In the genomic region with DNA sequence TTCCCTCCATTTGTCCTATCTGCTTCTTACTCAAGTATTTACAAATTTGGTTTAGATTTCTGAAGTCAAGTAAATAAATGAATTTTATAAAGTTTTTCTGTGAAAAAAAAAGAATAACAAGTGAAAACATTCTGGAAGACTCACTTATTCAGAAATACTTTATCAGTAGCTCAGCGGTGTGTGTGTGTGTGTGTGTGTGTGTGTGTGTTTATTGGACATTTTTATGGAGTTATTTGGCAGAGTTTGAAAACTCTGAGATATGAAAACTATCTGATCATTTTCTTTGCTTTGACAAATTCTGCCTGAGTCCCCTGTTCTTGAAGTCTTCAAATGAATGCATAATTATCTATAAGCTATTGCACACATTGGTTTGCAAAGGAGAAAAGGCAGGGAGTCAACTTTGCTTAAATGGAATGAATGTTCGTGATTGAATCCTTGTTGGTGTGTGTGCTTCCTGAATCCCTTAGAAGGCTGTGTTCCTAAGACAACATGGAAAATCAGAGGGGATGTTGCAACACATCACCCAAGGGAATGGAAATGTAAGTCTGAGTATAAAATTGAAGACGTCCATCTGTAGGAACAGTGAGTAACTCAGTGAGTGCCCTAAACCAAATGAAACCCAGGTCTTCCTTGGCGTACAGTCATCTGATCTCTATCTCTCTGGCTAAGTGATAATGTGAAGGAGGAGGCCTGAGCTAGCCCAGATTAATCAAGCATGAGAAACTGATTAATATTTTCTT, we compare ENCODE assay signal across 1 cellular context.
TF ChIP-seq lines count a peak whose summit lies in the region.

No MANE protein-coding gene starts in this region.

TF ChIP-seq in H1, 55 proteins besides CTCF, POLR2A, EP300 and RAD21 (continued from another document):
- no peak for TF ChIP-seq CHD1 (IDR thresholded peaks at IDR 0.05; ENCODE audit: low read depth, low read length)
- TF ChIP-seq KDM4A (IDR thresholded peaks at IDR 0.05; ENCODE audit: low read depth, low read length, severe bottlenecking) = no peak
- TF ChIP-seq RXRA (IDR thresholded peaks at IDR 0.05; ENCODE audit: insufficient read depth, low read depth, low read length) = no peak
- TF ChIP-seq RNF2 (IDR thresholded peaks at IDR 0.05; ENCODE audit: borderline replicate concordance, low read depth, low read length, missing control alignments, poor library complexity, severe bottlenecking) = no peak
